11 cellular contexts compared by ENCODE assay signal in the genomic region with DNA sequence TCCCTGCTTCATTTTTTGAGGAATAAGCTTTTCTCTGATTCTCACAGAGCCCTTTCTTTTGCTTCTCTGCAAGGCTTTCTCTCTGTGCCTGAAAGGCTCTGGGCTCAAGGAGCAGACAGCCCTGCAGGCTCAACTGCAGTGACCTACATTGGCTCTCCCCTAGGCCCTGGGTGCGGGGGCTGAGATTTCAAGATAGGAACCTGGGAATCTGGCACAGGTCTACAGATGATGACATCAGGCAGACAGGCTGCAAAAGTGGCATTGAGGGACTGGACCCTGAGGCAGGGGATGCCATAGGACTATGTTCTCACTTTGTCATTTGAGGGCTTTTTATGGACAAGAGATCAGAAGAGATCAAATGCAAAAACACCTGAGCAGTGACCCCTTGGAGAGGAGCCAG. TPM values are rescaled to one million over a fixed set of nuclear protein-coding genes. Genes with fewer than 3 reads are reported as not detected.
DNase-seq lines count a peak whose midpoint lies in the region; ATAC-seq and TF ChIP-seq lines count a peak whose summit lies in the region.
"Had no signal": no experiment of that assay in that cellular context is flagged by ENCODE, and none has a peak within 500 bp of the region (broad histone marks: within the 10 kb centered on the region; RNA-seq: fewer than 3 reads in every experiment).

No MANE protein-coding gene starts in this region.

- no peaks in the 10 kb centered on the region for H3K36me3 Mint-ChIP-seq in natural killer cell treated with Interleukin-12 subunit alpha and Interleukin-12 subunit beta and Interleukin-15 and Interleukin-18, amount 100 ng/mL, for 72 hours

- H3K27ac ChIP-seq in left ventricle myocardium inferior (replicated peaks) (peak overlapping the region; percentile 100), ectodermal cell (ENCODE audit: insufficient read depth, low read depth, low read length, poor library complexity, severe bottlenecking) (peak overlapping the region; percentile 71), uterus (peak overlapping the region; percentile 90 to 99)

- H3K27me3 ChIP-seq in left ventricle myocardium inferior (ENCODE audit: low read depth) (no peaks in the 10 kb centered on the region), ectodermal cell (ENCODE audit: control insufficient read depth, insufficient read depth, low read length, poor library complexity, severe bottlenecking) (peaks cover 12% of the 10 kb centered on the region), uterus (no peaks in the 10 kb centered on the region)

- H3K27me3 Mint-ChIP-seq in natural killer cell treated with Interleukin-12 subunit alpha and Interleukin-12 subunit beta and Interleukin-15 and Interleukin-18, amount 100 ng/mL, for 72 hours: no peaks in the 10 kb centered on the region

- H3K4me3 ChIP-seq in left ventricle myocardium inferior (peak overlapping the region; percentile 66), ectodermal cell (ENCODE audit: insufficient read depth, low read depth, low read length) (no peak overlapping the region), uterus (no peak overlapping the region)

- no peaks in the 10 kb centered on the region for H3K9me3 ChIP-seq in left ventricle myocardium inferior (replicated peaks)
- no peaks in the 10 kb centered on the region for H3K9me3 ChIP-seq in ectodermal cell (ENCODE audit: control insufficient read depth, low read length)
- H3K9me3 ChIP-seq in uterus: no peaks in the 10 kb centered on the region

- intact Hi-C loops in left ventricle myocardium inferior (cut with micrococcal nuclease) (no loop called here), Right ventricle myocardium inferior (cut with DNase I) (loop anchor here (2.0 kb wide), 1 partner anchor 48 kb away; a partner anchor contains a TSS), uterus (cut with DNase I; ENCODE audit: low total_unique reads) (loop anchor here (5.0 kb wide), 1 partner anchor 48 kb away; a partner anchor contains a TSS)

- no peak for DNase-seq in left ventricle myocardium inferior
- no peak for DNase-seq in Right ventricle myocardium inferior (ENCODE audit: missing footprints)
- DNase-seq in natural killer cell treated with Interleukin-12 subunit alpha and Interleukin-12 subunit beta and Interleukin-15 and Interleukin-18, amount 100 ng/mL, for 72 hours (ENCODE audit: low spot score): no peak
- DNase-seq in uterus: peak; percentile 50 to 59
- no peak for DNase-seq in T1000 (lab: John Stamatoyannopoulos, UW)
- DNase-seq in GM13977 (ENCODE audit: low spot score): no peak
- no peak for DNase-seq in AML-193 (lab: John Stamatoyannopoulos, UW)
- DNase-seq: activated gamma-delta T cell, NCI-H1694 treated with DMSO at 0.1 percent for 48 hours, SW 1271 had no signal

- H3K36me3 ChIP-seq in left ventricle myocardium inferior (no peaks in the 10 kb centered on the region), ectodermal cell (ENCODE audit: control insufficient read depth, insufficient read depth, low read length) (no peaks in the 10 kb centered on the region), uterus (no peaks in the 10 kb centered on the region)

- ATAC-seq in Right ventricle myocardium inferior: no peak
- no peak for ATAC-seq in natural killer cell treated with Interleukin-12 subunit alpha and Interleukin-12 subunit beta and Interleukin-15 and Interleukin-18, amount 100 ng/mL, for 72 hours

- H3K4me1 ChIP-seq in left ventricle myocardium inferior (peaks cover 87% of the 10 kb centered on the region), ectodermal cell (ENCODE audit: control insufficient read depth, insufficient read depth, low read length) (peaks cover 73% of the 10 kb centered on the region), uterus (peaks cover 48 to 53% of the 10 kb centered on the region in 2 donors)

- H3K4me3 Mint-ChIP-seq in natural killer cell treated with Interleukin-12 subunit alpha and Interleukin-12 subunit beta and Interleukin-15 and Interleukin-18, amount 100 ng/mL, for 72 hours: peak overlapping the region; percentile 27

- H3K27ac Mint-ChIP-seq in natural killer cell treated with Interleukin-12 subunit alpha and Interleukin-12 subunit beta and Interleukin-15 and Interleukin-18, amount 100 ng/mL, for 72 hours: peak overlapping the region; percentile 76 to 80

- H3K4me1 Mint-ChIP-seq in natural killer cell treated with Interleukin-12 subunit alpha and Interleukin-12 subunit beta and Interleukin-15 and Interleukin-18, amount 100 ng/mL, for 72 hours (ENCODE audit: low read depth in 2 of 2): peaks cover 63 to 77% of the 10 kb centered on the region in 2 donors

- no peaks in the 10 kb centered on the region for H3K9me3 Mint-ChIP-seq in natural killer cell treated with Interleukin-12 subunit alpha and Interleukin-12 subunit beta and Interleukin-15 and Interleukin-18, amount 100 ng/mL, for 72 hours

- in situ Hi-C loops in GM13977 (cut with MboI; ENCODE audit: low pct_unique_long_range_greater_than_20kb, low sequenced_read_pairs, unreplicated experiment): no loop called here

- 75 to 85% methylated on average over 1 of the region's 1 CpG for WGBS in ectodermal cell, 2 experiments

- no peak for TF ChIP-seq CTCF in left ventricle myocardium inferior (IDR thresholded peaks at IDR 0.05; ENCODE audit: borderline replicate concordance)
- TF ChIP-seq CTCF in uterus (IDR thresholded peaks at IDR 0.05): no peak
- no peak for TF ChIP-seq CTCF in GM13977 (IDR thresholded peaks at IDR 0.05; ENCODE audit: extremely low read depth, insufficient read depth, missing control alignments)

- TF ChIP-seq POLR2A in uterus (IDR thresholded peaks at IDR 0.05): no peak

RNA-seq across cellular contexts. Expression of a gene that starts 10.1 kb away (rescaled TPM):
- total RNA-seq in left ventricle myocardium inferior (19.1 TPM), Right ventricle myocardium inferior (24.9 TPM), uterus (10 to 100 TPM in 1 of 4 donors, 1 to 10 TPM in 3; 2.0 to 92.1 (median 4.7) TPM)
- 4.5 TPM for polyA plus RNA-seq in ectodermal cell (2013, experiment 1 of 4)
- 3.7 TPM for polyA plus RNA-seq in ectodermal cell (2013, experiment 2 of 4)
- 3.8 TPM for polyA plus RNA-seq in ectodermal cell (2013, experiment 3 of 4)
- 4.9 TPM for polyA plus RNA-seq in ectodermal cell (2013, experiment 4 of 4)
- 1 to 10 TPM; 1.4 to 5.4 TPM for total RNA-seq in natural killer cell treated with Interleukin-12 subunit alpha and Interleukin-12 subunit beta and Interleukin-15 and Interleukin-18, amount 100 ng/mL, for 72 hours

RNA-seq across cellular contexts. Expression of a gene that starts 11.3 kb away (rescaled TPM):
- total RNA-seq in left ventricle myocardium inferior: 39.8 TPM
- total RNA-seq in Right ventricle myocardium inferior: 51.4 TPM
- polyA plus RNA-seq in ectodermal cell (2013, experiment 1 of 4): 173 TPM
- polyA plus RNA-seq in ectodermal cell (2013, experiment 2 of 4): 164 TPM
- 142 TPM for polyA plus RNA-seq in ectodermal cell (2013, experiment 3 of 4)
- 162 TPM for polyA plus RNA-seq in ectodermal cell (2013, experiment 4 of 4)
- total RNA-seq in natural killer cell treated with Interleukin-12 subunit alpha and Interleukin-12 subunit beta and Interleukin-15 and Interleukin-18, amount 100 ng/mL, for 72 hours: 100 to 1,000 TPM in 1 of 2 donors, 10 to 100 TPM in 1; 79.8 to 102 TPM
- 100 to 1,000 TPM in 1 of 4 donors, 10 to 100 TPM in 3; 51.0 to 151 (median 77.6) TPM for total RNA-seq in uterus

RNA-seq across cellular contexts. Expression of a gene that starts 29.9 kb away (rescaled TPM):
- total RNA-seq in left ventricle myocardium inferior: 44.0 TPM
- 49.1 TPM for total RNA-seq in Right ventricle myocardium inferior
- polyA plus RNA-seq in ectodermal cell (2013, experiment 1 of 4): 124 TPM
- 118 TPM for polyA plus RNA-seq in ectodermal cell (2013, experiment 2 of 4)
- 99.8 TPM for polyA plus RNA-seq in ectodermal cell (2013, experiment 3 of 4)
- 111 TPM for polyA plus RNA-seq in ectodermal cell (2013, experiment 4 of 4)
- 100 to 1,000 TPM in 1 of 2 donors, 10 to 100 TPM in 1; 83.1 to 101 TPM for total RNA-seq in natural killer cell treated with Interleukin-12 subunit alpha and Interleukin-12 subunit beta and Interleukin-15 and Interleukin-18, amount 100 ng/mL, for 72 hours
- 100 to 1,000 TPM in 2 of 4 donors, 10 to 100 TPM in 2; 33.2 to 166 (median 91.3) TPM for total RNA-seq in uterus

RNA-seq across cellular contexts. Expression of a gene that starts 47.7 kb away (rescaled TPM):
- 78.3 TPM for total RNA-seq in left ventricle myocardium inferior
- 88.3 TPM for total RNA-seq in Right ventricle myocardium inferior
- 21.2 TPM for polyA plus RNA-seq in ectodermal cell (2013, experiment 1 of 4)
- polyA plus RNA-seq in ectodermal cell (2013, experiment 2 of 4): 21.8 TPM
- 19.3 TPM for polyA plus RNA-seq in ectodermal cell (2013, experiment 3 of 4)
- polyA plus RNA-seq in ectodermal cell (2013, experiment 4 of 4): 22.5 TPM
- 10 to 100 TPM in 1 of 2 donors, 1 to 10 TPM in 1; 4.9 to 10.9 TPM for total RNA-seq in natural killer cell treated with Interleukin-12 subunit alpha and Interleukin-12 subunit beta and Interleukin-15 and Interleukin-18, amount 100 ng/mL, for 72 hours
- total RNA-seq in uterus: 100 to 1,000 TPM in 1 of 4 donors, 10 to 100 TPM in 3; 19.7 to 124 (median 63.1) TPM

RNA-seq across cellular contexts. Expression of a gene that starts 56.2 kb away (rescaled TPM):
- 58.2 TPM for total RNA-seq in left ventricle myocardium inferior
- total RNA-seq in Right ventricle myocardium inferior: 53.9 TPM
- 127 TPM for polyA plus RNA-seq in ectodermal cell (2013, experiment 1 of 4)
- polyA plus RNA-seq in ectodermal cell (2013, experiment 2 of 4): 128 TPM
- polyA plus RNA-seq in ectodermal cell (2013, experiment 3 of 4): 95.1 TPM
- 116 TPM for polyA plus RNA-seq in ectodermal cell (2013, experiment 4 of 4)
- total RNA-seq in natural killer cell treated with Interleukin-12 subunit alpha and Interleukin-12 subunit beta and Interleukin-15 and Interleukin-18, amount 100 ng/mL, for 72 hours: 100 to 1,000 TPM in 1 of 2 donors, 10 to 100 TPM in 1; 91.5 to 147 TPM
- 100 to 1,000 TPM in 1 of 4 donors, 10 to 100 TPM in 3; 17.6 to 111 (median 44.7) TPM for total RNA-seq in uterus

Comparison
In these comparisons a context has a peak if more than half of its experiments do, and no peak if none do; other contexts are left out.
1. DNase-seq: peak in uterus (2 of 2); none in left ventricle myocardium inferior (single experiment), Right ventricle myocardium inferior (single experiment), natural killer cell treated with Interleukin-12 subunit alpha and Interleukin-12 subunit beta and Interleukin-15 and Interleukin-18, amount 100 ng/mL, for 72 hours (single experiment), T1000 (single experiment), GM13977 (single experiment) and AML-193 (0 of 2).
2. Peak in every context shown above with its lines, with median percentiles within 50 percentile points of each other: H3K27ac ChIP-seq.